6 cellular contexts compared by ENCODE assay signal in the genomic region with DNA sequence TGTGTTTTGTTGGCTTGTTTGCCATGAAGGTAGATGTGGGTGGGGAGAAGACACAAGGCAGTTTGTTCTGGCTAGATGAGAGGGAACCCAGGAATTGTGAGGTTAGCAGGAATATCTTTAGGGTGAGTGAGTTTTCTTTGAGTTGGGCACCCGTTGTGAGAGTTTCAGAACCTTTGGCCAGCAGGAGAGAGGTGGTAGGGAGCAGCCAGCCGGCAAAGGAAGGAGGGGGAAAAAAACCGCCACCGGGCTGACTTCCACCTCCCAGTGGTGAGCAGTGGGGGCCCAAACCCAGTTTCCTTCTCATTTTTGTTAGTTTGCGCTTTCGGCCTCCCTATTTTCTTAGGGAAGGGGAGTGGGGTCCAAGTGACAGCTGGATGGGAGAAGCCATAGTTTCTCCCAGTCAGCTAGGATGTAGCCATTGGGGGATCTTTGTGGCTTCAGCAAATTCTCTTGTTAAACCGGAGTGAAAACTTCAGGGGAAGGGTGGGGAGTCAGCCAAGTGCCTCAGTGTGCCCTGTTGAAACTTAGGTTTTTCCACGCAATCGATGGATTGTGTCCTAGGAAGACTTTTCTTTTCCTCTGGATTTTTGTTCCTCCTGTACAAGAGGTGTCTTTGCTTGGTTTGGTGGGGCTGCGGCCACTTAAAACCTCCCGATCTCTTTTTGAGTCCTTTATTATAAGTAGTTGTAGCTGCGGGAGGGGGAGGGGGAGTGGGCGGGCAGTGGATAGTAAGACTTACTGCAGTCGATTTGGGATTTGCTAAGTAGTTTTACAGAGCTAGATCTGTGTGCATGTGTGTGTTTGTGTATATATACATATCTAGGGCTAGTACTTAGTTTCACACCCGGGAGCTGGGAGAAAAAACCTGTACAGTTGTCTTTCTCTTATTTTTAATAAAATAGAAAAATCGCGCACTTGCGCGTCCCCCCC. TPM values are rescaled to one million over a fixed set of nuclear protein-coding genes. Genes with fewer than 3 reads are reported as not detected.
DNase-seq lines count a peak whose midpoint lies in the region; ATAC-seq and TF ChIP-seq lines count a peak whose summit lies in the region.

No MANE protein-coding gene starts in this region.

- H3K23me2 ChIP-seq in H9 (ENCODE audit: insufficient read length, low read depth, low read length, poor library complexity, severe bottlenecking): peaks cover 54% of the 10 kb centered on the region

- H3K23ac ChIP-seq in H9 (ENCODE audit: insufficient read length, low read depth, low read length): no peak overlapping the region

- H4K91ac ChIP-seq in H9 (ENCODE audit: insufficient read length, low read depth, low read length): no peak overlapping the region

- H2BK12ac ChIP-seq in H9 (ENCODE audit: insufficient read length, low read depth, low read length): no peak overlapping the region

- DNase-seq in H9: no peak
- peak; percentile 52 for DNase-seq in UCSD-AML1 (lab: John Stamatoyannopoulos, UW; ENCODE audit: unreplicated experiment)
- peak; percentile 25 for DNase-seq in kidney glomerular epithelial cell (lab: John Stamatoyannopoulos, UW)
- no peak for DNase-seq in SHP77 treated with DMSO at 0.1 percent for 48 hours (lab: John Stamatoyannopoulos, UW)
- DNase-seq in Ammon's horn (ENCODE audit: low spot score): no peak

- peaks cover 2% of the 10 kb centered on the region; the same call in 1 of the 2 replicates for H3K79me2 ChIP-seq in H9 (ENCODE audit: insufficient read depth, low read length)

- H3K9me3 Mint-ChIP-seq in H9: peaks cover 0 to 4% of the 10 kb centered on the region in 2 experiments; a peak in 3 of 5 replicates

- no peak overlapping the region for H3K27ac ChIP-seq in H9 (ENCODE audit: insufficient read length, low read depth, low read length)

- peaks cover 0 to 4% (median 0%) of the 10 kb centered on the region in 3 experiments; a peak in 2 of 7 replicates for H3K36me3 Mint-ChIP-seq in H9 (ENCODE audit: insufficient read depth in 1 of 3, low read depth in 3 of 3)

- no peak overlapping the region for H2BK120ac ChIP-seq in H9 (ENCODE audit: low read depth, low read length, poor library complexity, severe bottlenecking)

- H4K5ac ChIP-seq in H9 (ENCODE audit: insufficient read length, low read depth, low read length): no peak overlapping the region

- H2AFZ ChIP-seq in H9 (ENCODE audit: low read length): no peak overlapping the region

- ATAC-seq in GM18505 (IDR thresholded peaks at IDR 0.05; ENCODE audit: unreplicated experiment): no peak

- no peak overlapping the region for H3K56ac ChIP-seq in H9 (ENCODE audit: insufficient read length, low read depth, low read length)

- H3K18ac ChIP-seq in H9 (ENCODE audit: insufficient read length, low read depth, low read length): no peak overlapping the region

- no peaks in the 10 kb centered on the region for H3K9me3 ChIP-seq in H9 (ENCODE audit: control insufficient read depth, low read depth, low read length)

- no CpG with 5 or more reads among the region's 19 CpGs for WGBS in H9 (ENCODE audit: extremely low coverage, insufficient read length, low lambda C conversion rate)

- H2BK5ac ChIP-seq in H9 (ENCODE audit: insufficient read length, low read length): no peak overlapping the region

- H3K14ac ChIP-seq in H9 (ENCODE audit: insufficient read depth, low read length): no peak overlapping the region

- peak overlapping the region; percentile 87 for H3K4me2 ChIP-seq in H9 (ENCODE audit: insufficient read depth, insufficient read length, low read length)

- peaks cover 2% of the 10 kb centered on the region for H3K79me1 ChIP-seq in H9 (ENCODE audit: insufficient read depth, low read depth, low read length, poor library complexity, severe bottlenecking)

- no peak overlapping the region for H4K8ac ChIP-seq in H9 (replicated peaks; ENCODE audit: insufficient read length, low read depth, low read length)

- no peak overlapping the region for H2AK5ac ChIP-seq in H9 (ENCODE audit: insufficient read length, low read length)

- peaks cover 35 to 43% of the 10 kb centered on the region in 2 experiments for H3K4me1 Mint-ChIP-seq in H9

- peak overlapping the region; percentile 65 for H3K9ac ChIP-seq in H9 (ENCODE audit: extremely low read depth, insufficient read length, low read length)

- TF ChIP-seq POLR2A in GM18505 (IDR thresholded peaks at IDR 0.05; ENCODE audit: borderline replicate concordance, extremely low read depth, insufficient read depth, insufficient read length): no peak

- H4K20me1 ChIP-seq in H9 (ENCODE audit: control insufficient read depth, insufficient read depth, insufficient read length): no peaks in the 10 kb centered on the region

- no peak overlapping the region for H3K4ac ChIP-seq in H9 (ENCODE audit: low read depth, low read length)

- no peak overlapping the region for H3T11ph ChIP-seq in H9 (ENCODE audit: low read length)

- no peaks in the 10 kb centered on the region; the same call in 1 of the 2 replicates for H3K4me1 ChIP-seq in H9 (ENCODE audit: insufficient read depth, low read length)

- peak overlapping the region; percentile 81 to 93 for H3K4me3 Mint-ChIP-seq in H9

- TF ChIP-seq CTCF in H9 (conservative IDR thresholded peaks at IDR 0.05): 0 out of 3 replicates have a peak, but pooled peaks have one; percentile 5

- H3K27ac Mint-ChIP-seq in H9: peak overlapping the region in 1 of 3 experiments; percentile 72; a peak in 2 of 7 replicates

- H2BK15ac ChIP-seq in H9 (ENCODE audit: low read depth, low read length): no peak overlapping the region

- peaks cover 13% of the 10 kb centered on the region; the same call in 1 of the 2 replicates for H3K27me3 ChIP-seq in H9 (ENCODE audit: insufficient read depth, low read length)

- peaks cover 45% of the 10 kb centered on the region for H3K27me3 Mint-ChIP-seq in H9 (ENCODE audit: low read depth)

- no peak overlapping the region for H2BK20ac ChIP-seq in H9 (ENCODE audit: low read depth, low read length, poor library complexity, severe bottlenecking)

RNA-seq across cellular contexts. Expression of a gene that starts 1.1 kb away (rescaled TPM):
- total RNA-seq in H9 (2021): 26.9 and 28.8 TPM in 2 replicates

RNA-seq across cellular contexts. Expression of a gene that starts 16.5 kb away (rescaled TPM):
- total RNA-seq in H9 (2021): 0.31 and 0.59 TPM in 2 replicates

RNA-seq across cellular contexts. Expression of a gene that starts 37.5 kb away (rescaled TPM):
- total RNA-seq in H9 (2021): 14.4 and 15.3 TPM in 2 replicates

RNA-seq across cellular contexts. Expression of a gene that starts 42.5 kb away (rescaled TPM):
- total RNA-seq in H9 (2021): 736 and 739 TPM in 2 replicates

Comparison
In these comparisons a context has a peak if more than half of its experiments do, and no peak if none do; other contexts are left out.
1. DNase-seq: peak in UCSD-AML1 (single experiment) and kidney glomerular epithelial cell (single experiment); none in H9 (single experiment), SHP77 treated with DMSO at 0.1 percent for 48 hours (single experiment) and Ammon's horn (single experiment).